In genomic region chr12:106062693-106063092, GRCh38 we compare ENCODE assay signal across 14 cellular contexts.
"Had no signal": no experiment of that assay in that cellular context is flagged by ENCODE, and none has a peak within 500 bp of the region (broad histone marks: within the 10 kb centered on the region; RNA-seq: fewer than 3 reads in every experiment).

No MANE protein-coding gene starts in this region.

- H3K9me3 Mint-ChIP-seq: activated naive CD4-positive, alpha-beta T cell treated with anti-CD3 and anti-CD28 coated beads for 36 hours; stimulated activated naive CD8-positive, alpha-beta T cell treated with anti-CD3 and anti-CD28 coated beads, Interleukin-15, Interleukin-2, amounts not matched to agents 100 ng/mL and 50 ng/mL, for 24 hours had no signal

- H3K9me3 ChIP-seq: ascending aorta, breast epithelium, lower lobe of right lung, right lobe of liver had no signal

- H3K4me1 Mint-ChIP-seq: immature natural killer cell had no signal

- DNase-seq: activated CD4-positive, alpha-beta T cell treated with anti-CD3 and anti-CD28 coated beads for 1 hour; activated CD4-positive, alpha-beta T cell treated with anti-CD3 and anti-CD28 coated beads, Interleukin-2, amount 50 U/mL, for 4 hours; activated naive CD4-positive, alpha-beta T cell treated with anti-CD3 and anti-CD28 coated beads for 36 hours; activated T-cell treated with anti-CD3 and anti-CD28 coated beads for 4 hours; dorsolateral prefrontal cortex; immature natural killer cell; lower lobe of right lung; midbrain; right lobe of liver had no signal

- H3K4me3 ChIP-seq: ascending aorta, breast epithelium, dorsolateral prefrontal cortex, lower lobe of right lung, right lobe of liver had no signal

- H3K27ac Mint-ChIP-seq: activated naive CD4-positive, alpha-beta T cell treated with anti-CD3 and anti-CD28 coated beads for 36 hours; immature natural killer cell; stimulated activated naive CD8-positive, alpha-beta T cell treated with anti-CD3 and anti-CD28 coated beads, Interleukin-15, Interleukin-2, amounts not matched to agents 100 ng/mL and 50 ng/mL, for 24 hours; type B pancreatic cell had no signal

- H3K4me1 ChIP-seq: breast epithelium, right lobe of liver had no signal

- H3K27me3 ChIP-seq: ascending aorta, breast epithelium, dorsolateral prefrontal cortex, right lobe of liver had no signal

- H3K27ac ChIP-seq: breast epithelium, lower lobe of right lung, right lobe of liver had no signal

- H3K36me3 ChIP-seq: breast epithelium had no signal

- H3K27me3 Mint-ChIP-seq: stimulated activated naive CD8-positive, alpha-beta T cell treated with anti-CD3 and anti-CD28 coated beads, Interleukin-15, Interleukin-2, amounts not matched to agents 100 ng/mL and 50 ng/mL, for 24 hours; type B pancreatic cell had no signal

- H3K36me3 Mint-ChIP-seq: immature natural killer cell had no signal

- H3K4me3 Mint-ChIP-seq: activated naive CD4-positive, alpha-beta T cell treated with anti-CD3 and anti-CD28 coated beads for 36 hours; immature natural killer cell; stimulated activated naive CD8-positive, alpha-beta T cell treated with anti-CD3 and anti-CD28 coated beads, Interleukin-15, Interleukin-2, amounts not matched to agents 100 ng/mL and 50 ng/mL, for 24 hours; type B pancreatic cell had no signal

- ATAC-seq: esophagus mucosa, lower lobe of right lung, right lobe of liver had no signal
